ENCODE assay signal across 15 cellular contexts in the genomic region with DNA sequence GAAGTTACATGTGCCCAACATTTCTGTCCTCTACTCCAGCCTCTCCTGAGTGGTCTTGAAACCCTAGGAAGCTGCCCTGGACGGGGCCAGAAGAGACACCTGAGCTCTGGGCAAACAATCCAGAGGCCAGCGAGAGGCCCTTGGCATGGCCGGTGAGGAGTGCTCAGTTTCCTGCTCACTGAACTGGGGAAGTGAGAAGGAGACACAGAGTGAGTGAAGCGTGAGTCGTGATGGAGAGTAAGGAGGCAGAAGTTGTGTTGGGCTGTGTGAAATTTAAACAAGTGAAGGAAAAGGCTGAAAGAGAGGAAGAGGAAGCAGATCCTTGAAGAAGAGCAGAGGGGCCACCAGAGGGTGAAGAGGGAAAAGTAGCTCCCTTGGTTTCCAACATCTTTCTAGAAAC.
DNase-seq lines count a peak whose midpoint lies in the region; ATAC-seq, FAIRE-seq and TF ChIP-seq lines count a peak whose summit lies in the region.
"Had no signal": no experiment of that assay in that cellular context is flagged by ENCODE, and none has a peak within 500 bp of the region (broad histone marks: within the 10 kb centered on the region; RNA-seq: fewer than 3 reads in every experiment).

No MANE protein-coding gene starts in this region.

- no peaks in the 10 kb centered on the region for H3K27me3 Mint-ChIP-seq in neural crest cell (ENCODE audit: low read depth)
- H3K27me3 Mint-ChIP-seq in naive thymus-derived CD8-positive, alpha-beta T cell, result peaks cover 7 to 25% (median 10%) of the 10 kb centered on the region in 5 donors

- no peak for FAIRE-seq in GM12891 (lab: Jason Lieb, UNC)
- FAIRE-seq: A549, H54 had no signal

- H3K27ac Mint-ChIP-seq in neural crest cell (ENCODE audit: unreplicated experiment), result peak overlapping the region; percentile 12
- no peak overlapping the region for H3K27ac Mint-ChIP-seq in naive thymus-derived CD8-positive, alpha-beta T cell

- H3K4me3 ChIP-seq in epithelial cell of proximal tubule (ENCODE audit: low read depth, low read length), result no peak overlapping the region
- H3K4me3 ChIP-seq: A549, PC-9 had no signal

- TF ChIP-seq POLR2A in GM12891 (IDR thresholded peaks at IDR 0.05; ENCODE audit: low read depth, low read length), result no peak

- ATAC-seq in naive thymus-derived CD8-positive, alpha-beta T cell, result no peak
- ATAC-seq: A549 had no signal

- H3K9me3 Mint-ChIP-seq in neural crest cell, result peaks cover 6% of the 10 kb centered on the region
- H3K9me3 Mint-ChIP-seq in naive thymus-derived CD8-positive, alpha-beta T cell, result peaks cover 3 to 19% (median 7%) of the 10 kb centered on the region in 9 donors

- DNase-seq in GM12891 (ENCODE audit: insufficient read length, low spot score), result no peak
- peak; percentile 31 for DNase-seq in NCI-H2029 (lab: John Stamatoyannopoulos, UW)
- peak; percentile 22 for DNase-seq in epithelial cell of proximal tubule (ENCODE audit: low read depth)
- no peak for DNase-seq in neural crest cell (ENCODE audit: low read depth, low spot score)
- DNase-seq in foreskin melanocyte, result no peak
- no peak for DNase-seq in naive thymus-derived CD8-positive, alpha-beta T cell
- DNase-seq in central memory CD4-positive, alpha-beta T cell, result no peak
- no peak for DNase-seq in KBM-7
- DNase-seq: NCI-H1436, NCI-H2081 treated with DMSO at 0.1 percent for 48 hours, NCI-H510A, NCI-H82, PC-9 had no signal

- H3K36me3 Mint-ChIP-seq in neural crest cell (ENCODE audit: low read depth), result no peaks in the 10 kb centered on the region
- no peaks in the 10 kb centered on the region for H3K36me3 Mint-ChIP-seq in naive thymus-derived CD8-positive, alpha-beta T cell

- POLR2A ChIA-PET in naive thymus-derived CD8-positive, alpha-beta T cell (lab: Charles Lee), result no interaction called here

- no peak overlapping the region for H3K4me3 Mint-ChIP-seq in neural crest cell
- no peak overlapping the region for H3K4me3 Mint-ChIP-seq in naive thymus-derived CD8-positive, alpha-beta T cell

- TF ChIP-seq CTCF in epithelial cell of proximal tubule (conservative IDR thresholded peaks at IDR 0.05; ENCODE audit: low read depth, low read length) (no peak), neural crest cell (conservative IDR thresholded peaks at IDR 0.05) (no peak)

- peaks cover 5% of the 10 kb centered on the region for H3K4me1 Mint-ChIP-seq in neural crest cell
- H3K4me1 Mint-ChIP-seq in naive thymus-derived CD8-positive, alpha-beta T cell, result peaks cover 0 to 3% (median 0%) of the 10 kb centered on the region in 4 donors

- in situ Hi-C loops in KBM-7 (cut with MboI; ENCODE audit: low pct_unique_long_range_greater_than_20kb, low sequenced_read_pairs), result no loop called here

TF ChIP-seq in GM12891, 5 proteins besides CTCF, POLR2A, EP300 and RAD21:
- 0 out of 2 replicates have a peak, but pooled peaks have one; percentile 15 for TF ChIP-seq SPI1 (IDR thresholded peaks at IDR 0.05; ENCODE audit: low read depth, low read length)
- TF ChIP-seq TAF1 (IDR thresholded peaks at IDR 0.05; ENCODE audit: low read depth, low read length), result no peak
- TF ChIP-seq POLR2AphosphoS5 (IDR thresholded peaks at IDR 0.05; ENCODE audit: low read depth, low read length), result no peak
- no peak for TF ChIP-seq PAX5 (IDR thresholded peaks at IDR 0.05; ENCODE audit: insufficient read depth, low read length, severe bottlenecking)
- TF ChIP-seq POU2F2 (IDR thresholded peaks at IDR 0.05; ENCODE audit: low read depth, low read length), result no peak
TF ChIP-seq in GM12891: peak in this region for 1.

Comparison
In these comparisons a context has a peak if more than half of its experiments do, and no peak if none do; other contexts are left out.
1. DNase-seq: peak in NCI-H2029 (single experiment) and epithelial cell of proximal tubule (single experiment); none in GM12891 (single experiment), neural crest cell (single experiment), foreskin melanocyte (single experiment), naive thymus-derived CD8-positive, alpha-beta T cell (0 of 10), central memory CD4-positive, alpha-beta T cell (single experiment) and KBM-7 (single experiment).